Comparison of ENCODE assay signal across 10 cellular contexts in genomic region chr15:77568960-77569646, GRCh38.
DNase-seq lines count a peak whose midpoint lies in the region; ATAC-seq, FAIRE-seq and TF ChIP-seq lines count a peak whose summit lies in the region.
"Had no signal": no experiment of that assay in that cellular context is flagged by ENCODE, and none has a peak within 500 bp of the region (broad histone marks: within the 10 kb centered on the region; RNA-seq: fewer than 3 reads in every experiment).

No MANE protein-coding gene starts in this region.

- no peaks in the 10 kb centered on the region for H3K27me3 Mint-ChIP-seq in MCF 10A (ENCODE audit: insufficient read depth, unreplicated experiment)
- no peaks in the 10 kb centered on the region for H3K27me3 Mint-ChIP-seq in activated naive CD8-positive, alpha-beta T cell treated with anti-CD3 and anti-CD28 coated beads for 36 hours
- H3K27me3 Mint-ChIP-seq: stimulated activated naive CD8-positive, alpha-beta T cell treated with anti-CD3 and anti-CD28 coated beads, Interleukin-15, Interleukin-2, amounts not matched to agents 100 ng/mL and 50 ng/mL, for 24 hours had no signal

- H3K4me3 Mint-ChIP-seq in MCF 10A (ENCODE audit: unreplicated experiment): no peak overlapping the region
- H3K4me3 Mint-ChIP-seq in activated naive CD8-positive, alpha-beta T cell treated with anti-CD3 and anti-CD28 coated beads for 36 hours: no peak overlapping the region
- H3K4me3 Mint-ChIP-seq: stimulated activated naive CD8-positive, alpha-beta T cell treated with anti-CD3 and anti-CD28 coated beads, Interleukin-15, Interleukin-2, amounts not matched to agents 100 ng/mL and 50 ng/mL, for 24 hours had no signal

- TF ChIP-seq CTCF in MCF 10A (IDR thresholded peaks at IDR 0.05; ENCODE audit: unreplicated experiment) (no peak), gastroesophageal sphincter (IDR thresholded peaks at IDR 0.05) (no peak)

- H3K36me3 ChIP-seq in ectodermal cell (ENCODE audit: control insufficient read depth, insufficient read depth, low read length): no peaks in the 10 kb centered on the region
- no peaks in the 10 kb centered on the region for H3K36me3 ChIP-seq in mucosa of rectum (ENCODE audit: control insufficient read depth in 2 of 2, insufficient read depth in 2 of 2, low read length in 2 of 2)
- no peaks in the 10 kb centered on the region for H3K36me3 ChIP-seq in gastroesophageal sphincter

- no peaks in the 10 kb centered on the region for H3K36me3 Mint-ChIP-seq in MCF 10A (ENCODE audit: insufficient read depth, unreplicated experiment)
- H3K36me3 Mint-ChIP-seq in activated naive CD8-positive, alpha-beta T cell treated with anti-CD3 and anti-CD28 coated beads for 36 hours: no peaks in the 10 kb centered on the region

- H3K9me3 ChIP-seq in ectodermal cell (ENCODE audit: control insufficient read depth, low read length): no peaks in the 10 kb centered on the region
- no peaks in the 10 kb centered on the region for H3K9me3 ChIP-seq in mucosa of rectum (ENCODE audit: control insufficient read depth in 2 of 2, low read length in 2 of 2)
- H3K9me3 ChIP-seq in gastroesophageal sphincter: peaks cover 0 to 5% (median 0%) of the 10 kb centered on the region in 3 donors

- H3K9me3 Mint-ChIP-seq in MCF 10A (ENCODE audit: unreplicated experiment): no peaks in the 10 kb centered on the region
- no peaks in the 10 kb centered on the region for H3K9me3 Mint-ChIP-seq in activated naive CD8-positive, alpha-beta T cell treated with anti-CD3 and anti-CD28 coated beads for 36 hours
- H3K9me3 Mint-ChIP-seq: stimulated activated naive CD8-positive, alpha-beta T cell treated with anti-CD3 and anti-CD28 coated beads, Interleukin-15, Interleukin-2, amounts not matched to agents 100 ng/mL and 50 ng/mL, for 24 hours had no signal

- BruUV-seq in MCF 10A (replicated peaks; lab: Mats Ljungman, UMichigan): no TSS peak

- in situ Hi-C loops in T47D (cut with HindIII; ENCODE audit: low pct_unique_long_range_greater_than_20kb, low sequenced_read_pairs): no loop called here

- no peak overlapping the region for H3K9ac ChIP-seq in mucosa of rectum (ENCODE audit: low read depth in 1 of 2, low read length in 2 of 2)

- POLR2A ChIA-PET in MCF 10A (lab: Yijun Ruan, JAX): no interaction called here

- no peak for FAIRE-seq in RCC 7860 (lab: Jason Lieb, UNC)

- H3K27ac ChIP-seq in ectodermal cell (ENCODE audit: insufficient read depth, low read depth, low read length, poor library complexity, severe bottlenecking) (peak overlapping the region; percentile 63), mucosa of rectum (ENCODE audit: low read depth in 2 of 2, low read length in 2 of 2) (peak overlapping the region in 1 of 2 donors; percentile 9), gastroesophageal sphincter (no peak overlapping the region)

- intact Hi-C loops in MCF 10A (cut with micrococcal nuclease): no loop called here

- WGBS in ectodermal cell, 2 experiments: 72 to 78% methylated on average over 23 of the region's 23 CpGs
- 53 to 71% methylated on average over 20 to 21 of the region's 23 CpGs for WGBS in gastroesophageal sphincter (ENCODE audit: low coverage in 1 of 2), 2 donors

- peaks cover 34% of the 10 kb centered on the region for H3K4me1 ChIP-seq in ectodermal cell (ENCODE audit: control insufficient read depth, insufficient read depth, low read length)
- H3K4me1 ChIP-seq in mucosa of rectum (ENCODE audit: control insufficient read depth in 2 of 2, insufficient read depth in 2 of 2, low read length in 2 of 2): peaks cover 0 to 5% of the 10 kb centered on the region in 2 donors
- peaks cover 0 to 4% (median 0%) of the 10 kb centered on the region in 3 donors for H3K4me1 ChIP-seq in gastroesophageal sphincter

- H3K27me3 ChIP-seq in ectodermal cell (ENCODE audit: control insufficient read depth, insufficient read depth, low read length, poor library complexity, severe bottlenecking): no peaks in the 10 kb centered on the region
- H3K27me3 ChIP-seq in mucosa of rectum (ENCODE audit: control insufficient read depth in 2 of 2, insufficient read depth in 2 of 2, low read length in 2 of 2): peaks cover 0 to 1% of the 10 kb centered on the region in 2 donors
- no peaks in the 10 kb centered on the region for H3K27me3 ChIP-seq in gastroesophageal sphincter

- no peaks in the 10 kb centered on the region for H3K4me1 Mint-ChIP-seq in MCF 10A (ENCODE audit: insufficient read depth, unreplicated experiment)
- peaks cover 2% of the 10 kb centered on the region for H3K4me1 Mint-ChIP-seq in activated naive CD8-positive, alpha-beta T cell treated with anti-CD3 and anti-CD28 coated beads for 36 hours

- TF ChIP-seq POLR2A in gastroesophageal sphincter (IDR thresholded peaks at IDR 0.05): no peak

- CTCF ChIA-PET in MCF 10A (lab: Yijun Ruan, JAX): interaction anchor here (0.6 to 0.9 kb wide), 2 partner anchors 24 to 27 kb away, joined by 3 to 4 read pairs; no protein-coding TSS in a partner anchor

- TF ChIP-seq EP300 in gastroesophageal sphincter (IDR thresholded peaks at IDR 0.05): no peak

- H3K27ac Mint-ChIP-seq in MCF 10A (ENCODE audit: low read depth, unreplicated experiment): no peak overlapping the region
- no peak overlapping the region for H3K27ac Mint-ChIP-seq in activated naive CD8-positive, alpha-beta T cell treated with anti-CD3 and anti-CD28 coated beads for 36 hours
- H3K27ac Mint-ChIP-seq: stimulated activated naive CD8-positive, alpha-beta T cell treated with anti-CD3 and anti-CD28 coated beads, Interleukin-15, Interleukin-2, amounts not matched to agents 100 ng/mL and 50 ng/mL, for 24 hours had no signal

- DNase-seq in T47D (ENCODE audit: low read depth in 1 of 2, low spot score in 1 of 2): peak; percentile 51 to 84
- no peak for DNase-seq in MCF 10A (ENCODE audit: unreplicated experiment)
- DNase-seq in RCC 7860 (ENCODE audit: low spot score): no peak
- no peak for DNase-seq in activated naive CD8-positive, alpha-beta T cell treated with anti-CD3 and anti-CD28 coated beads for 36 hours
- DNase-seq: naive B cell had no signal

- H3K4me3 ChIP-seq in ectodermal cell (ENCODE audit: insufficient read depth, low read depth, low read length): no peak overlapping the region
- H3K4me3 ChIP-seq in mucosa of rectum (ENCODE audit: low read length in 2 of 2): peak overlapping the region; percentile 18 to 52
- H3K4me3 ChIP-seq in gastroesophageal sphincter: peak overlapping the region in 1 of 2 donors; percentile 20

- no peak for ATAC-seq in gastroesophageal sphincter
- ATAC-seq in GM21360 (IDR thresholded peaks at IDR 0.05; ENCODE audit: unreplicated experiment): no peak

Comparison
In these comparisons a context has a peak if more than half of its experiments do, and no peak if none do; other contexts are left out.
1. DNase-seq: peak in T47D (2 of 2); none in MCF 10A (single experiment), RCC 7860 (single experiment) and activated naive CD8-positive, alpha-beta T cell treated with anti-CD3 and anti-CD28 coated beads for 36 hours (single experiment).